In genomic region chr4:88007304-88008132, GRCh38 we compare ENCODE assay signal across 8 cellular contexts. TPM values are rescaled to one million over a fixed set of nuclear protein-coding genes. Genes with fewer than 3 reads are reported as not detected.
DNase-seq lines count a peak whose midpoint lies in the region; ATAC-seq lines count a peak whose summit lies in the region.

Gene PKD2, plus strand, starts transcription at chr4:88007635. Its CDS starts 99 bp downstream, at chr4:88007734.

- no peaks in the 10 kb centered on the region for H3K9me3 Mint-ChIP-seq in effector memory CD8-positive, alpha-beta T cell

- H3K18ac ChIP-seq in mesenchymal stem cell (ENCODE audit: low read depth in 1 of 2, low read length in 2 of 2): peak within 1 kb of the TSS; percentile 77 to 83

- H3K36me3 Mint-ChIP-seq in effector memory CD8-positive, alpha-beta T cell (ENCODE audit: insufficient read depth): no peaks in the 10 kb centered on the region

- peak within 1 kb of the TSS; percentile 81 for H4K8ac ChIP-seq in mesenchymal stem cell (ENCODE audit: low read length)

- H2BK15ac ChIP-seq in mesenchymal stem cell (ENCODE audit: low read depth, poor library complexity, severe bottlenecking): peak within 1 kb of the TSS; percentile 63

- peak within 1 kb of the TSS; percentile 81 for H3K4me2 ChIP-seq in mesenchymal stem cell (ENCODE audit: low read length, poor library complexity, severe bottlenecking)

- peaks cover 15 to 23% of the 10 kb centered on the region in 2 donors for H3K4me1 Mint-ChIP-seq in effector memory CD8-positive, alpha-beta T cell (ENCODE audit: low read depth in 2 of 2)

- peak within 1 kb of the TSS; percentile 29 for H3K27ac ChIP-seq in mesenchymal stem cell (ENCODE audit: low read length, poor library complexity, severe bottlenecking)

- H2AFZ ChIP-seq in mesenchymal stem cell (ENCODE audit: low read depth, low read length): peak within 1 kb of the TSS; percentile 69

- peak within 1 kb of the TSS; percentile 71 for H2BK5ac ChIP-seq in mesenchymal stem cell (ENCODE audit: low read depth, low read length, poor library complexity, severe bottlenecking)

- peak within 1 kb of the TSS; percentile 80 for H2BK120ac ChIP-seq in mesenchymal stem cell (ENCODE audit: low read depth, low read length)

- no peaks in the 10 kb centered on the region for H3K27me3 Mint-ChIP-seq in effector memory CD8-positive, alpha-beta T cell

- DNase-seq in Ammon's horn (ENCODE audit: low spot score) (peak; percentile 89), NCI-H774 (lab: John Stamatoyannopoulos, UW) (peak; percentile 49), mesenchymal stem cell (peak; percentile 78)
- peak; percentile 89 for DNase-seq in activated CD8-positive, alpha-beta memory T cell treated with anti-CD3 and anti-CD28 coated beads for 24 hours
- peak; percentile 56 to 70 (median 63) for DNase-seq in effector memory CD8-positive, alpha-beta T cell
- peak; percentile 56 for DNase-seq in stimulated activated CD8-positive, alpha-beta memory T cell treated with anti-CD3 and anti-CD28 coated beads, Interleukin-12 subunit alpha, Interleukin-12 subunit beta, amount 100 ng/mL, for 4 hours (ENCODE audit: low read depth)

- H4K91ac ChIP-seq in mesenchymal stem cell (ENCODE audit: low read length): peak within 1 kb of the TSS; percentile 61

- H3K4me1 ChIP-seq in mesenchymal stem cell (ENCODE audit: control insufficient read depth, insufficient read depth, low read depth, low read length): peaks cover 1% of the 10 kb centered on the region

- ATAC-seq in GM18909 (IDR thresholded peaks at IDR 0.05; ENCODE audit: poor library complexity, unreplicated experiment) (peak; percentile 89), HG03139 (IDR thresholded peaks at IDR 0.05; ENCODE audit: unreplicated experiment) (peak; percentile 87)
- peak; percentile 89 for ATAC-seq in effector memory CD8-positive, alpha-beta T cell (replicated peaks)

- H3K27ac Mint-ChIP-seq in effector memory CD8-positive, alpha-beta T cell: peak within 1 kb of the TSS; percentile 79

- H3K4me3 Mint-ChIP-seq in effector memory CD8-positive, alpha-beta T cell: peak within 1 kb of the TSS; percentile 76 to 93

- peak within 1 kb of the TSS; percentile 90 for H3K9ac ChIP-seq in mesenchymal stem cell (ENCODE audit: low read length)

- under 1% methylated on average over 54 of the region's 117 CpGs for WGBS in mesenchymal stem cell

- H3K36me3 ChIP-seq in mesenchymal stem cell (ENCODE audit: control insufficient read depth in 1 of 2, insufficient read depth in 2 of 2, low read depth in 1 of 2, low read length in 2 of 2): no peaks in the 10 kb centered on the region

- H3K79me1 ChIP-seq in mesenchymal stem cell (replicated peaks; ENCODE audit: low read length, poor library complexity, severe bottlenecking): no peaks in the 10 kb centered on the region

- peak within 1 kb of the TSS in 1 of 2 experiments; percentile 93 for H3K14ac ChIP-seq in mesenchymal stem cell (ENCODE audit: low read length in 2 of 2)

- no peak within 1 kb of the TSS for H2AK5ac ChIP-seq in mesenchymal stem cell (ENCODE audit: low read length, severe bottlenecking)

- no peaks in the 10 kb centered on the region for H3K27me3 ChIP-seq in mesenchymal stem cell (ENCODE audit: control insufficient read depth in 1 of 2, insufficient read depth in 1 of 2, low read length in 2 of 2)

- no peaks in the 10 kb centered on the region for H3K9me3 ChIP-seq in mesenchymal stem cell (ENCODE audit: control insufficient read depth, low read length)

- H3K4ac ChIP-seq in mesenchymal stem cell (ENCODE audit: low read depth in 1 of 2, low read length in 2 of 2): peak within 1 kb of the TSS; percentile 31 to 75

- peak within 1 kb of the TSS; percentile 77 to 89 for H3K4me3 ChIP-seq in mesenchymal stem cell (ENCODE audit: insufficient read depth in 1 of 2, low read depth in 1 of 2, low read length in 2 of 2)

- peak within 1 kb of the TSS in 1 of 2 experiments; percentile 12 for H2BK12ac ChIP-seq in mesenchymal stem cell (ENCODE audit: low read length in 2 of 2)

- H3K23ac ChIP-seq in mesenchymal stem cell (ENCODE audit: low read length in 2 of 2): peak within 1 kb of the TSS in 1 of 2 experiments; percentile 2

RNA-seq across cellular contexts. Expression of gene PKD2, which starts in this region (rescaled TPM):
- polyA plus RNA-seq in mesenchymal stem cell (2013, experiment 1 of 2): 32.4 TPM
- polyA plus RNA-seq in mesenchymal stem cell (2013, experiment 2 of 2): 32.9 TPM

Comparison
In these comparisons a context has a peak if more than half of its experiments do, and no peak if none do; other contexts are left out.
1. Peak in every context shown above with its lines: DNase-seq, ATAC-seq, H3K4me3 ChIP-seq and H3K27ac ChIP-seq.